In genomic region chr6:38639498-38640215, GRCh38 we compare ENCODE assay signal across 8 cellular contexts. TPM values are rescaled to one million over a fixed set of nuclear protein-coding genes. Genes with fewer than 3 reads are reported as not detected.
DNase-seq lines count a peak whose midpoint lies in the region; ATAC-seq and TF ChIP-seq lines count a peak whose summit lies in the region.

Gene BTBD9 (minus strand): TSS chr6:38639929.

- peaks cover 0 to 13% (median 5%) of the 10 kb centered on the region in 4 donors for H3K4me1 ChIP-seq in right lobe of liver

- intact Hi-C loops in right lobe of liver (cut with DNase I) = no loop called here

- H3K9me3 ChIP-seq in right lobe of liver = no peaks in the 10 kb centered on the region

- H3K27me3 ChIP-seq in right lobe of liver = no peaks in the 10 kb centered on the region

- peak; percentile 82 for ATAC-seq in HG03175 (IDR thresholded peaks at IDR 0.05; ENCODE audit: unreplicated experiment)
- peak; percentile 88 to 94 (median 91) for ATAC-seq in right lobe of liver

- no peaks in the 10 kb centered on the region for H3K36me3 ChIP-seq in right lobe of liver

- in situ Hi-C loops in GM18951 (cut with MboI; ENCODE audit: low sequenced_read_pairs, unreplicated experiment) = no loop called here

- H3K4me3 ChIP-seq in right lobe of liver = peak within 1 kb of the TSS; percentile 95 to 98 (median 96)

- TF ChIP-seq POLR2A in GM18951 (IDR thresholded peaks at IDR 0.05; ENCODE audit: extremely low read depth, insufficient read depth, insufficient read length) (peak; percentile 69), right lobe of liver (IDR thresholded peaks at IDR 0.05) (peak; percentile 50)

- peak; percentile 74 to 81 for DNase-seq in AML-193 (lab: John Stamatoyannopoulos, UW)
- peak; percentile 12 for DNase-seq in NCI-H524 treated with DMSO at 0.1 percent for 48 hours (lab: John Stamatoyannopoulos, UW)
- peak; percentile 57 to 71 for DNase-seq in activated CD4-positive, alpha-beta T cell treated with anti-CD3 and anti-CD28 coated beads, Interleukin-2, amount 50 U/mL, for 24 hours (ENCODE audit: low read depth in 1 of 2, low spot score in 1 of 2)
- DNase-seq in dermis microvascular lymphatic vessel endothelial cell (ENCODE audit: low read depth in 2 of 2) = peak; percentile 65 to 83
- peak; percentile 80 to 86 (median 84) for DNase-seq in right lobe of liver
- DNase-seq in stimulated activated CD4-positive, alpha-beta T cell treated with anti-CD3 and anti-CD28 coated beads, Interleukin-4, amount 100 ng/mL, for 4 hours = peak; percentile 71 to 76

- peak within 1 kb of the TSS; percentile 81 to 86 (median 81) for H3K27ac ChIP-seq in right lobe of liver

- TF ChIP-seq CTCF in right lobe of liver (IDR thresholded peaks at IDR 0.05) = no peak

- WGBS in right lobe of liver (ENCODE audit: insufficient coverage, low coverage, low lambda C conversion rate, missing lambda C conversion rate) = 0% methylated on average over 2 of the region's 82 CpGs

RNA-seq across cellular contexts. Expression of gene BTBD9, which starts in this region (rescaled TPM):
- 6.7 and 8.6 TPM in 2 replicates for total RNA-seq in dermis microvascular lymphatic vessel endothelial cell
- 1 to 10 TPM; 4.5 to 7.5 (median 5.7) TPM for total RNA-seq in right lobe of liver

Comparison
In these comparisons a context has a peak if more than half of its experiments do, and no peak if none do; other contexts are left out.
1. Peak in every context shown above with its lines: DNase-seq, ATAC-seq, H3K4me3 ChIP-seq and H3K27ac ChIP-seq.
2. DNase-seq: peak in every context shown above with its lines; median percentile 84 in right lobe of liver; 78 in AML-193; 74 in dermis microvascular lymphatic vessel endothelial cell; 74 in stimulated activated CD4-positive, alpha-beta T cell treated with anti-CD3 and anti-CD28 coated beads, Interleukin-4, amount 100 ng/mL, for 4 hours; 64 in activated CD4-positive, alpha-beta T cell treated with anti-CD3 and anti-CD28 coated beads, Interleukin-2, amount 50 U/mL, for 24 hours; 12 in NCI-H524 treated with DMSO at 0.1 percent for 48 hours.